ENCODE assay signal across 24 cellular contexts in the genomic region with DNA sequence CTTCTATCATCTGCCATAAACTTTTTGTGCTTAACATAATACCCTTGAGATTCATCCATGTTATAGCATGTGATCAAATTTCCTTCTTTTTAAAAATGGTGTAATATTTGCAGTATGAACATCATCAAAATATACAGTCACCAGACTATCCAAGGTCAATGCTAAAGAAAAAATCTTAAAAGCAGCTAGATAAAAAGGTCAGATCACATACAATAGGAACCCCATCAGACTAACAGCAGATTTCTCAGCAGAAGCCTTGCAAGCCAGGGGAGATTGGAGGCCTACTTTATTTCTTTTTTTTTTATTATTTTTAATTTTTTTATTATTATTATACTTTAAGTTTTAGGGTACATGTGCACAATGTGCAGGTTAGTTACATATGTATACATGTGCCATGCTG.
"Had no signal": no experiment of that assay in that cellular context is flagged by ENCODE, and none has a peak within 500 bp of the region (broad histone marks: within the 10 kb centered on the region; RNA-seq: fewer than 3 reads in every experiment).

No MANE protein-coding gene starts in this region.

- H3K9me3 ChIP-seq: testis, thyroid gland, upper lobe of right lung, uterus, vagina had no signal

- H3K27ac ChIP-seq: stomach, suprapubic skin, testis, thoracic aorta, thyroid gland, tibial artery, tibial nerve, transverse colon, upper lobe of left lung, upper lobe of right lung, uterus, vagina had no signal

- H3K4me3 ChIP-seq: stomach, suprapubic skin, testis, thoracic aorta, thyroid gland, tibial artery, tibial nerve, transverse colon, upper lobe of left lung, upper lobe of right lung, uterus, vagina had no signal

- H3K4me1 ChIP-seq: stomach, suprapubic skin, testis, thyroid gland, tibial artery, tibial nerve, transverse colon, upper lobe of left lung, upper lobe of right lung, uterus, vagina had no signal

- H3K36me3 ChIP-seq: stomach, suprapubic skin, thoracic aorta, thyroid gland, tibial artery, tibial nerve, transverse colon, upper lobe of left lung, upper lobe of right lung, uterus, vagina had no signal

- DNase-seq: stimulated activated CD4-positive, alpha-beta T cell treated with anti-CD3 and anti-CD28 coated beads, Interleukin-2, amount 100 ng/mL, for 48 hours; stimulated activated CD4-positive, alpha-beta T cell treated with anti-CD3 and anti-CD28 coated beads, Interleukin-4, amount 100 ng/mL, for 1 hour; stimulated activated CD4-positive, alpha-beta T cell treated with anti-CD3 and anti-CD28 coated beads, Interleukin-4, amount 100 ng/mL, for 24 hours; stimulated activated CD4-positive, alpha-beta T cell treated with anti-CD3 and anti-CD28 coated beads, Interleukin-4, amount 100 ng/mL, for 4 hours; stimulated activated CD8-positive, alpha-beta memory T cell treated with anti-CD3 and anti-CD28 coated beads, Interleukin-4, amount 100 ng/mL, for 48 hours; stimulated activated naive B cell treated with anti-CD40 and anti-IgM and Interleukin-4, amounts not matched to agents 10 μg/mL and 1 μg/mL and 100 μg/mL, for 72 hours; stimulated activated naive CD4-positive, alpha-beta T cell; stimulated activated naive CD4-positive, alpha-beta T cell treated with Interleukin-2 at 50 U/mL for 16 hours; stimulated activated naive CD8-positive, alpha-beta T cell treated with anti-CD3 and anti-CD28 coated beads, Interleukin-15, amount 100 ng/mL, for 72 hours; stimulated activated naive CD8-positive, alpha-beta T cell treated with anti-CD3 and anti-CD28 coated beads, Interleukin-15, Interleukin-2, amounts not matched to agents 100 U/mL and 50 U/mL, for 24 hours; stomach; substantia nigra; testis; thyroid gland; tibial artery; transverse colon; trophoblast cell; upper lobe of left lung; upper lobe of right lung; uterus had no signal
